Comparison of ENCODE assay signal across 8 cellular contexts in the genomic region with DNA sequence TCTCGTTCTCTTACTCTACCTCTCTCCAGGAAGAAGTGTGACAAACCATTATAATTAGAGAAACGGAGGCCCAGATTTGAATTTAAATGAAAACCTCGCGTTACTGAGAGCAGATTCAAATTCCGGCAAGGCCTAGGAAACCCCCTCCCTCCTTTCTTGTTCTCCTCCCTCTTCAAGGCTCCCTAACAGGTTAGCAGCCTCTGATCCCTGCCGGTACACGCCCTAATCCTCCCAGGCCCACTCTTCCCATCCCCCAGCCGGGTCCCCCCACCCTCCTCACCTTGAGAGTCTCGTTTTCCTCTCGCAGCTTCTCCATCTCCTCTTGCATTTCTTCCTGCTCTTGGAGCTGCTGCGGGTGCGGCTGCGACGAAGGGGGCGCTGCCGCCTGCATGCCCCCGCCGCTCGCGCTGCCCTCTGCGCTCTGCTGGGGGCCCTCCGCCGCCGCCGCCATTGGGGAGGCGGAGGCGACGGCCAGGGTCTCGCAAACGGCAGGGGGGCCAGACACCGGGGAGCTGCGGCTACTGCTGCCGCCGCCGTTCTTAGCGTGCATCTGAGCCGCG. TPM values are rescaled to one million over a fixed set of nuclear protein-coding genes. Genes with fewer than 3 reads are reported as not detected.
DNase-seq lines count a peak whose midpoint lies in the region; ATAC-seq and TF ChIP-seq lines count a peak whose summit lies in the region.

No MANE protein-coding gene starts in this region.

- H3K4me1 Mint-ChIP-seq in T-helper 17 cell (peaks cover 32% of the 10 kb centered on the region), endodermal cell (peaks cover 21% of the 10 kb centered on the region)

- H3K4me3 ChIP-seq in ACC112 (ENCODE audit: low read depth, low read length) = peak overlapping the region; percentile 81
- peak overlapping the region; percentile 78 for H3K4me3 ChIP-seq in endodermal cell (ENCODE audit: low read length)
- H3K4me3 ChIP-seq in mucosa of rectum (ENCODE audit: low read length in 2 of 2) = peak overlapping the region; percentile 31 to 68
- H3K4me3 ChIP-seq in upper lobe of left lung = peak overlapping the region; percentile 61 to 72 (median 63)

- peak overlapping the region; percentile 80 for H2AFZ ChIP-seq in ACC112 (ENCODE audit: low read length, unreplicated experiment)

- H3K9me3 Mint-ChIP-seq in endodermal cell = no peaks in the 10 kb centered on the region

- H3K27ac Mint-ChIP-seq in T-helper 17 cell (peak overlapping the region; percentile 72), endodermal cell (no peak overlapping the region)

- no peaks in the 10 kb centered on the region for H3K79me2 ChIP-seq in ACC112 (ENCODE audit: control insufficient read depth, insufficient read depth, low read length, unreplicated experiment)

- peaks cover 30% of the 10 kb centered on the region for H3K27me3 ChIP-seq in ACC112 (ENCODE audit: insufficient read depth, low read length)
- peaks cover 53% of the 10 kb centered on the region for H3K27me3 ChIP-seq in endodermal cell (ENCODE audit: control insufficient read depth, insufficient read depth, low read length, poor library complexity, severe bottlenecking)
- H3K27me3 ChIP-seq in mucosa of rectum (ENCODE audit: control insufficient read depth in 2 of 2, insufficient read depth in 2 of 2, low read length in 2 of 2) = peaks cover 30 to 43% of the 10 kb centered on the region in 2 donors
- H3K27me3 ChIP-seq in upper lobe of left lung = peaks cover 0 to 32% (median 14%) of the 10 kb centered on the region in 4 donors

- H3K27me3 Mint-ChIP-seq in T-helper 17 cell (peaks cover 18% of the 10 kb centered on the region), endodermal cell (ENCODE audit: insufficient read depth) (peaks cover 70% of the 10 kb centered on the region)

- ATAC-seq in HG03108 (IDR thresholded peaks at IDR 0.05; ENCODE audit: unreplicated experiment) = peak; percentile 1
- peak; percentile 21 for ATAC-seq in T-helper 17 cell
- peak in 1 of 2 donors; percentile 48 for ATAC-seq in upper lobe of left lung (ENCODE audit: low FRiP score in 2 of 2)

- TF ChIP-seq EP300 in upper lobe of left lung (IDR thresholded peaks at IDR 0.05) = no peak

- H3K9ac ChIP-seq in endodermal cell (ENCODE audit: extremely low read depth, low read length, poor library complexity, severe bottlenecking) (no peak overlapping the region), mucosa of rectum (ENCODE audit: low read depth in 1 of 2, low read length in 2 of 2) (peak overlapping the region in 1 of 2 donors; percentile 14)

- 0 to 1% methylated on average over 6 to 38 of the region's 38 CpGs for WGBS in endodermal cell (ENCODE audit: insufficient coverage in 1 of 2, insufficient read length in 1 of 2), 2 experiments
- WGBS in upper lobe of left lung, 2 donors = 1 to 2% methylated on average over 22 to 26 of the region's 38 CpGs

- TF ChIP-seq CTCF in GM12872 (IDR thresholded peaks at IDR 0.05; ENCODE audit: insufficient read depth, low read depth, low read length) = 0 out of 3 replicates have a peak, but pooled peaks have one; percentile 10
- peak; percentile 64 for TF ChIP-seq CTCF in endodermal cell (conservative IDR thresholded peaks at IDR 0.05)
- no peak for TF ChIP-seq CTCF in upper lobe of left lung (IDR thresholded peaks at IDR 0.05)

- H3K4me1 ChIP-seq in ACC112 (ENCODE audit: control insufficient read depth, insufficient read depth, low read length, unreplicated experiment) (no peaks in the 10 kb centered on the region), endodermal cell (ENCODE audit: control insufficient read depth, insufficient read depth, low read length) (no peaks in the 10 kb centered on the region), mucosa of rectum (ENCODE audit: control insufficient read depth in 2 of 2, insufficient read depth in 2 of 2, low read length in 2 of 2) (peaks cover 0 to 6% of the 10 kb centered on the region in 2 donors), upper lobe of left lung (peaks cover 21 to 44% (median 32%) of the 10 kb centered on the region in 4 donors)

- peak in 2 of 3 donors; percentile 12 to 43 for DNase-seq in T-helper 17 cell
- peak; percentile 88 for DNase-seq in endodermal cell
- no peak for DNase-seq in upper lobe of left lung
- no peak for DNase-seq in AML-193 (lab: John Stamatoyannopoulos, UW)

- H3K36me3 ChIP-seq in ACC112 (ENCODE audit: insufficient read depth, low read length) (0 out of 2 replicates have a peak, but pooled peaks cover under 1% of the 10 kb centered on the region), endodermal cell (ENCODE audit: control insufficient read depth, insufficient read depth, low read length) (no peaks in the 10 kb centered on the region), mucosa of rectum (ENCODE audit: control insufficient read depth in 2 of 2, insufficient read depth in 2 of 2, low read length in 2 of 2) (no peaks in the 10 kb centered on the region), upper lobe of left lung (no peaks in the 10 kb centered on the region)

- TF ChIP-seq POLR2A in upper lobe of left lung (IDR thresholded peaks at IDR 0.05) = no peak

- no peaks in the 10 kb centered on the region for H3K9me3 ChIP-seq in T-helper 17 cell (ENCODE audit: control insufficient read depth, low read length, poor library complexity, severe bottlenecking)
- no peaks in the 10 kb centered on the region for H3K9me3 ChIP-seq in endodermal cell (ENCODE audit: control insufficient read depth, low read length)
- H3K9me3 ChIP-seq in mucosa of rectum (ENCODE audit: control insufficient read depth in 2 of 2, low read length in 2 of 2) = no peaks in the 10 kb centered on the region
- H3K9me3 ChIP-seq in upper lobe of left lung = no peaks in the 10 kb centered on the region

- no peak overlapping the region for H3K27ac ChIP-seq in ACC112 (ENCODE audit: low read depth, low read length)
- peak overlapping the region; percentile 46 for H3K27ac ChIP-seq in endodermal cell (ENCODE audit: low read depth, low read length)
- no peak overlapping the region for H3K27ac ChIP-seq in mucosa of rectum (ENCODE audit: low read depth in 2 of 2, low read length in 2 of 2)
- peak overlapping the region in 2 of 4 donors; percentile 31 to 36 for H3K27ac ChIP-seq in upper lobe of left lung

- H3K4me3 Mint-ChIP-seq in T-helper 17 cell (peak overlapping the region; percentile 94), endodermal cell (peak overlapping the region; percentile 69)

- H3K36me3 Mint-ChIP-seq in T-helper 17 cell (ENCODE audit: low read depth) (peaks cover 2% of the 10 kb centered on the region), endodermal cell (ENCODE audit: low read depth) (no peaks in the 10 kb centered on the region)

RNA-seq across cellular contexts. Expression of a gene that starts 56.1 kb away (rescaled TPM):
- total RNA-seq in T-helper 17 cell (1 to 10 TPM; 3.5 to 5.1 TPM), endodermal cell (under 1 TPM; 0.64 to 0.84 TPM), upper lobe of left lung (10 to 100 TPM in 5 of 6 donors, 1 to 10 TPM in 1; 6.4 to 80.5 (median 32.2) TPM)
- polyA plus RNA-seq in endodermal cell (2013, experiment 1 of 2) = 18.0 TPM
- polyA plus RNA-seq in endodermal cell (2013, experiment 2 of 2) = 16.9 TPM

Comparison
In these comparisons a context has a peak if more than half of its experiments do, and no peak if none do; other contexts are left out.
1. CTCF ChIP-seq: peak in GM12872 (single experiment) and endodermal cell (single experiment); none in upper lobe of left lung (0 of 6).
2. DNase-seq: peak in T-helper 17 cell (2 of 3) and endodermal cell (single experiment); none in upper lobe of left lung (0 of 2) and AML-193 (0 of 2).
3. Peak in every context shown above with its lines, with median percentiles within 50 percentile points of each other: H3K4me3 ChIP-seq.